In the genomic region with DNA sequence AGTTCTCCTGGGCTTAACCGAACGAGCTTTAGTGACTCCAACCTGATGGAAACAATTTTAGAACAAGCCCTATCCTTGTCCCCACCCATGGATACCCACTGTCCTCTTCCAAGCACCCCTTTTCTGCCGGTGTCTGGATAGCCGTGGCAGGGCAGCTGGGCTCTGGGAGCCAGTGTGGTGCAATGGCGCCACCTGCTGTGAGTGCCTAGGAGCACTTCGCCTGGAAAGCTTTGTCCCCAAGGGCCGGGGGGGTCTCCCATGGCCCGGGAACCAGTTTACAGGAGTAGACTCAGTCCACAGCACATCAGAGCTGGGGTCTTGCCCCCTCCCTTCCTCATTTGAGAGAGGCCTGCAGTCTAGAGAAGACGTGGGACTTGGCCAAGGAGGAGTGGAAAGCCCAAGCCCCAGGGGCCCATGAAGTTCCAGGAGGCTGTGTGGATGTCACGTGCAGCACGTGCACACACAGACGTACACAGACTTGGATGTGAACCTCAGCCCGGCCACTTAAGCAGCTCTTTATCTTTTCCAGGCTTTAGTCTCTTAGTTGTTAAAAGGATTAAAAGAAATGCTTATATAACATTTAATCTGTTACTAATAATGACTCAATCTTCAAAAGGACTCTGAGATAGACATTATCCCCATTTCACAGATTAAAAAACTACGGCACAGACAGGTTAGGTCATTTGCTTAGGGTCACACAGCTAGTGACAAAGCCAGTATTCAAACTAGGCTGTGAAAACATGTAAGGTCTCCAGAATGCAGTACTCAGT, we compare ENCODE assay signal across 8 cellular contexts. TPM values are rescaled to one million over a fixed set of nuclear protein-coding genes. Genes with fewer than 3 reads are reported as not detected.
DNase-seq lines count a peak whose midpoint lies in the region; ATAC-seq and TF ChIP-seq lines count a peak whose summit lies in the region.

No MANE protein-coding gene starts in this region.

- H3K27me3 ChIP-seq in foreskin keratinocyte = peaks cover 7% of the 10 kb centered on the region

- CTCF ChIA-PET in AG04449 (lab: Yijun Ruan, JAX) = interaction anchor here (0.7 to 5.3 kb wide), 30 partner anchors 10 to 525 kb away, joined by 3 to 67 read pairs (median 4); partner anchors contain the start of genes ELMO2 and TP53RK

- ATAC-seq in foreskin keratinocyte = peak; percentile 49
- no peak for ATAC-seq in HG03571 (IDR thresholded peaks at IDR 0.05; ENCODE audit: unreplicated experiment)
- ATAC-seq in GM21360 (IDR thresholded peaks at IDR 0.05; ENCODE audit: unreplicated experiment) = no peak

- no peak overlapping the region for H3K27ac ChIP-seq in foreskin keratinocyte

- POLR2A ChIA-PET in AG04449 (lab: Yijun Ruan, JAX) = interaction anchor here (0.6 to 0.9 kb wide), 3 partner anchors 13 to 149 kb away, joined by 3 to 4 read pairs (median 3); no protein-coding TSS in a partner anchor

- TF ChIP-seq CTCF in AG04449 (IDR thresholded peaks at IDR 0.05; ENCODE audit: insufficient read depth, low read length, missing control alignments) = peak; percentile 73
- peak; percentile 75 for TF ChIP-seq CTCF in GM13976 (IDR thresholded peaks at IDR 0.05; ENCODE audit: borderline replicate concordance, control extremely low read depth, extremely low read depth, insufficient read depth, missing control alignments)
- TF ChIP-seq CTCF in foreskin keratinocyte (conservative IDR thresholded peaks at IDR 0.05) = peak; percentile 79

- DNase-seq in AG04449 (ENCODE audit: low read depth, low spot score) (no peak), GM13976 (ENCODE audit: low spot score) (peak; percentile 80), NCI-H748 treated with DMSO at 0.1 percent for 48 hours (lab: John Stamatoyannopoulos, UW) (peak; percentile 2), foreskin keratinocyte (no peak), occipital lobe (lab: John Stamatoyannopoulos, UW) (peak; percentile 43)
- DNase-seq in activated T-helper 9 cell treated with anti-CD3 and anti-CD28 coated beads, Interleukin-2, amount 50 U/mL, for 16 hours (ENCODE audit: low read depth) = peak; percentile 24

- no peak overlapping the region for H3K4me3 ChIP-seq in AG04449 (ENCODE audit: low read depth, low read length)

- in situ Hi-C loops in GM13976 (cut with MboI; ENCODE audit: low sequenced_read_pairs, unreplicated experiment) = no loop called here

- no peaks in the 10 kb centered on the region for H3K4me1 ChIP-seq in foreskin keratinocyte

RNA-seq across cellular contexts. Expression of gene CDH22, which starts 40.9 kb away (rescaled TPM):
- total RNA-seq in foreskin keratinocyte = not detected in 2 replicates
- not detected in 2 replicates for polyA plus RNA-seq in foreskin keratinocyte
- total RNA-seq in occipital lobe = 0.31 TPM

RNA-seq across cellular contexts. Expression of gene ELMO2, which starts 57.3 kb away (rescaled TPM):
- 28.6 and 30.5 TPM in 2 replicates for total RNA-seq in foreskin keratinocyte
- 17.2 and 18.6 TPM in 2 replicates for polyA plus RNA-seq in foreskin keratinocyte
- 55.1 TPM for total RNA-seq in occipital lobe

Comparison
In these comparisons a context has a peak if more than half of its experiments do, and no peak if none do; other contexts are left out.
1. DNase-seq: peak in GM13976 (single experiment), NCI-H748 treated with DMSO at 0.1 percent for 48 hours (single experiment), activated T-helper 9 cell treated with anti-CD3 and anti-CD28 coated beads, Interleukin-2, amount 50 U/mL, for 16 hours (single experiment) and occipital lobe (single experiment); none in AG04449 (single experiment) and foreskin keratinocyte (0 of 2).
2. Peak in every context shown above with its lines, with median percentiles within 50 percentile points of each other: CTCF ChIP-seq.